In the genomic region with DNA sequence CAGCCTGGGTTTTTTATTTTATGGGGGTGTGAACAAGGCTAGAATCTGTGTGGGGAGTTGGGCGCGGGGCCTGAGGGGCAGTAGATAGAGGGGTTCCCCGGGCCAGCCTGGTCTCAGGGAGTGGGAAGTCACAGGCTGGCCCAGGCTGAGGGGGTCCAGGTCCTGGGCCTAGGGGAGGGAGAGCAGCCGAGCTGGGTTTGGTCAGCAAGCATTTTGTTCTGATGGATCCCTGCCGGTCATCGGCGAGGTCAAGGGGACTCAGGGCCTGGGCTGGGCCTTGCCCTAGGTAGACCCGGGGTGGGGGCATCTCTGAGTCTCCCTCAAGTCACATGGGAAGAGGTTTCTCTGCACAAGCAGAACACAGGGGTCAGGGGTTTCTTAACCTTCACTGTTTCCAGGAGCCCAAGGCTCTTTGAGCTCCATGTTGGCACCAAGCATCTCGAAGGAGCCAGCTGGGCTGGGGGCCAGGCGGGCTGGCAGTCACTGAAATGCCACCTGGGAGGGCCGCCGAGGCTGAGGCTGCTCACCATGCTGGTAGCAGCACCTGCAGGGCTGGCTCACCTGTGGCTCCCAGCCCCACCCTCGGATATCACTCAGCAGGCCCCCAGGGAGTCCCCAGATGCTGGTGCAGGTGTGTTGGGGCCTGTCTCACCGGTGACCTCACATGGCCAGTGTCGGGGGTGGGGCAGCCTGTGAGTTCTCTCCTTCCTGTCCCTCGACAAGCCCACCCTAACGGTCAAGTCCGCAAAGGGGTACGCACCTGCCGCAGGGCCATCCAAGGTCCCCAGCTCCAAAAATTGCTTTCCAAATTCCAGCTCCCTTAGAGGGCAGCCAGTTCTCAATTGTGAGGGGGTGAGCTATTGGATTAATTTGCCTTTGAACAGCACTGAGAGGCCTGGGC, we compare ENCODE assay signal across 11 cellular contexts. TPM values are rescaled to one million over a fixed set of nuclear protein-coding genes. Genes with fewer than 3 reads are reported as not detected.
DNase-seq lines count a peak whose midpoint lies in the region; ATAC-seq and TF ChIP-seq lines count a peak whose summit lies in the region.
"Had no signal": no experiment of that assay in that cellular context is flagged by ENCODE, and none has a peak within 500 bp of the region (broad histone marks: within the 10 kb centered on the region; RNA-seq: fewer than 3 reads in every experiment).

No MANE protein-coding gene starts in this region.

- peaks cover 0 to 2% (median 0%) of the 10 kb centered on the region in 3 experiments for H3K27me3 ChIP-seq in neuronal stem cell (ENCODE audit: control insufficient read depth in 3 of 3, insufficient read depth in 3 of 3, low read depth in 1 of 3, low read length in 3 of 3)
- H3K27me3 ChIP-seq in right atrium auricular region: no peaks in the 10 kb centered on the region

- H3K14ac ChIP-seq in neuronal stem cell (ENCODE audit: low read length): no peak overlapping the region

- H3K36me3 ChIP-seq in neuronal stem cell (replicated peaks in 1 of 2; ENCODE audit: control insufficient read depth in 2 of 2, insufficient read depth in 2 of 2, low read length in 2 of 2) (peaks cover 2 to 12% of the 10 kb centered on the region in 2 donors), right atrium auricular region (peaks cover 8% of the 10 kb centered on the region)

- no peak for TF ChIP-seq CTCF in right atrium auricular region (IDR thresholded peaks at IDR 0.05)

- H3K4me3 ChIP-seq in neuronal stem cell (ENCODE audit: low read length in 2 of 2) (no peak overlapping the region), right atrium auricular region (no peak overlapping the region)
- H3K4me3 ChIP-seq: esophagus muscularis mucosa had no signal

- peak in 1 of 2 donors; percentile 19 for ATAC-seq in activated T-cell treated with anti-CD3 and anti-CD28 coated beads, Interleukin-2, amount 50 U/mL, for 4 hours
- no peak for ATAC-seq in GM21526 (IDR thresholded peaks at IDR 0.05; ENCODE audit: low FRiP score, unreplicated experiment)

- H3K4me3 Mint-ChIP-seq in activated CD4-positive, alpha-beta memory T cell treated with anti-CD3 and anti-CD28 coated beads for 36 hours: peak overlapping the region; percentile 29
- no peak overlapping the region for H3K4me3 Mint-ChIP-seq in activated CD4-positive, alpha-beta memory T cell treated with anti-CD3 and anti-CD28 coated beads, Interleukin-2, amount 10 ng/mL, durations not matched to agents 7 days and 5 days
- no peak overlapping the region for H3K4me3 Mint-ChIP-seq in activated T-cell treated with anti-CD3 and anti-CD28 coated beads, Interleukin-2, amount 50 U/mL, for 4 hours

- H2AFZ ChIP-seq in neuronal stem cell (ENCODE audit: low read length): no peak overlapping the region

- peaks cover 33% of the 10 kb centered on the region for H3K36me3 Mint-ChIP-seq in activated CD4-positive, alpha-beta memory T cell treated with anti-CD3 and anti-CD28 coated beads for 36 hours
- H3K36me3 Mint-ChIP-seq in activated CD4-positive, alpha-beta memory T cell treated with anti-CD3 and anti-CD28 coated beads, Interleukin-2, amount 10 ng/mL, durations not matched to agents 7 days and 5 days (ENCODE audit: low read depth): peaks cover 34% of the 10 kb centered on the region
- peaks cover 21% of the 10 kb centered on the region for H3K36me3 Mint-ChIP-seq in activated T-cell treated with anti-CD3 and anti-CD28 coated beads, Interleukin-2, amount 50 U/mL, for 4 hours (ENCODE audit: insufficient read depth)
- H3K36me3 Mint-ChIP-seq: naive B cell had no signal

- H3K9ac ChIP-seq in neuronal stem cell (ENCODE audit: low read depth, low read length, poor library complexity): no peak overlapping the region

- no peaks in the 10 kb centered on the region for H3K27me3 Mint-ChIP-seq in activated CD4-positive, alpha-beta memory T cell treated with anti-CD3 and anti-CD28 coated beads for 36 hours
- H3K27me3 Mint-ChIP-seq in activated CD4-positive, alpha-beta memory T cell treated with anti-CD3 and anti-CD28 coated beads, Interleukin-2, amount 10 ng/mL, durations not matched to agents 7 days and 5 days: no peaks in the 10 kb centered on the region
- H3K27me3 Mint-ChIP-seq in activated T-cell treated with anti-CD3 and anti-CD28 coated beads, Interleukin-2, amount 50 U/mL, for 4 hours (ENCODE audit: low read depth): no peaks in the 10 kb centered on the region
- H3K27me3 Mint-ChIP-seq: naive B cell had no signal

- H3K18ac ChIP-seq in neuronal stem cell (ENCODE audit: low read length): peak overlapping the region; percentile 71

- H2BK120ac ChIP-seq in neuronal stem cell (ENCODE audit: low read depth, low read length): peak overlapping the region; percentile 41

- no CpG with 5 or more reads among the region's 20 CpGs for WGBS in neuronal stem cell (ENCODE audit: extremely low coverage in 2 of 2, insufficient read length in 2 of 2, insufficient replicate concordance in 1 of 2), 2 donors

- no peak overlapping the region for H2BK5ac ChIP-seq in neuronal stem cell (ENCODE audit: low read length)

- H3K27ac Mint-ChIP-seq in activated CD4-positive, alpha-beta memory T cell treated with anti-CD3 and anti-CD28 coated beads for 36 hours: peak overlapping the region; percentile 60
- H3K27ac Mint-ChIP-seq in activated CD4-positive, alpha-beta memory T cell treated with anti-CD3 and anti-CD28 coated beads, Interleukin-2, amount 10 ng/mL, durations not matched to agents 7 days and 5 days: no peak overlapping the region

- no peak overlapping the region for H3K4ac ChIP-seq in neuronal stem cell (ENCODE audit: low read length)

- H3K9me3 ChIP-seq in neuronal stem cell (replicated peaks in 1 of 2; ENCODE audit: control insufficient read depth in 2 of 2, insufficient read depth in 1 of 2, low read depth in 1 of 2, low read length in 2 of 2) (no peaks in the 10 kb centered on the region), right atrium auricular region (no peaks in the 10 kb centered on the region)
- H3K9me3 ChIP-seq: esophagus muscularis mucosa had no signal

- H3K4me1 ChIP-seq in neuronal stem cell (ENCODE audit: control insufficient read depth in 2 of 2, insufficient read depth in 1 of 2, low read depth in 1 of 2, low read length in 2 of 2) (peaks cover 0 to 14% of the 10 kb centered on the region in 2 donors), right atrium auricular region (no peaks in the 10 kb centered on the region)
- H3K4me1 ChIP-seq: esophagus muscularis mucosa had no signal

- no peak overlapping the region for H4K91ac ChIP-seq in neuronal stem cell (ENCODE audit: low read depth, low read length, poor library complexity)

- H4K8ac ChIP-seq in neuronal stem cell (ENCODE audit: low read depth, low read length): no peak overlapping the region

- CTCF ChIA-PET in activated CD4-positive, alpha-beta memory T cell treated with anti-CD3 and anti-CD28 coated beads for 36 hours (lab: Charles Lee): interaction anchor here (0.6 to 2.7 kb wide), 3 partner anchors 21 to 557 kb away, joined by 3 to 14 read pairs (median 4); no protein-coding TSS in a partner anchor
- CTCF ChIA-PET in activated CD4-positive, alpha-beta memory T cell treated with anti-CD3 and anti-CD28 coated beads, Interleukin-2, amount 10 ng/mL, durations not matched to agents 7 days and 5 days (lab: Charles Lee): no interaction called here

- no peak overlapping the region for H2BK12ac ChIP-seq in neuronal stem cell (ENCODE audit: low read length)

- peak overlapping the region; percentile 80 for H3K23ac ChIP-seq in neuronal stem cell (ENCODE audit: low read depth, low read length, poor library complexity)

- peaks cover 1% of the 10 kb centered on the region for H3K79me1 ChIP-seq in neuronal stem cell (ENCODE audit: low read depth, low read length)

- no peaks in the 10 kb centered on the region for H3K9me3 Mint-ChIP-seq in activated CD4-positive, alpha-beta memory T cell treated with anti-CD3 and anti-CD28 coated beads for 36 hours
- no peaks in the 10 kb centered on the region for H3K9me3 Mint-ChIP-seq in activated CD4-positive, alpha-beta memory T cell treated with anti-CD3 and anti-CD28 coated beads, Interleukin-2, amount 10 ng/mL, durations not matched to agents 7 days and 5 days
- no peaks in the 10 kb centered on the region for H3K9me3 Mint-ChIP-seq in activated T-cell treated with anti-CD3 and anti-CD28 coated beads, Interleukin-2, amount 50 U/mL, for 4 hours
- H3K9me3 Mint-ChIP-seq: naive B cell had no signal

- intact Hi-C loops in activated CD4-positive, alpha-beta memory T cell treated with anti-CD3 and anti-CD28 coated beads for 36 hours (cut with micrococcal nuclease): no loop called here

- H3K27ac ChIP-seq in neuronal stem cell (replicated peaks; ENCODE audit: low read length) (no peak overlapping the region), right atrium auricular region (no peak overlapping the region)
- H3K27ac ChIP-seq: esophagus muscularis mucosa had no signal

- H3K4me1 Mint-ChIP-seq in activated CD4-positive, alpha-beta memory T cell treated with anti-CD3 and anti-CD28 coated beads for 36 hours (ENCODE audit: low read depth): no peaks in the 10 kb centered on the region
- no peaks in the 10 kb centered on the region for H3K4me1 Mint-ChIP-seq in activated CD4-positive, alpha-beta memory T cell treated with anti-CD3 and anti-CD28 coated beads, Interleukin-2, amount 10 ng/mL, durations not matched to agents 7 days and 5 days
- H3K4me1 Mint-ChIP-seq in activated T-cell treated with anti-CD3 and anti-CD28 coated beads, Interleukin-2, amount 50 U/mL, for 4 hours (ENCODE audit: low read depth): no peaks in the 10 kb centered on the region

- DNase-seq in activated CD4-positive, alpha-beta memory T cell treated with anti-CD3 and anti-CD28 coated beads for 36 hours: peak; percentile 42
- no peak for DNase-seq in activated CD4-positive, alpha-beta memory T cell treated with anti-CD3 and anti-CD28 coated beads, Interleukin-2, amount 10 ng/mL, durations not matched to agents 7 days and 5 days
- DNase-seq in NCI-H2107 treated with DMSO at 0.1 percent for 48 hours (lab: John Stamatoyannopoulos, UW; ENCODE audit: unreplicated experiment) (peak; percentile 45), neuronal stem cell (ENCODE audit: low spot score) (no peak), SIG-M5 (lab: John Stamatoyannopoulos, UW) (no peak), right atrium auricular region (ENCODE audit: low spot score) (no peak)
- DNase-seq in activated T-cell treated with anti-CD3 and anti-CD28 coated beads, Interleukin-2, amount 50 U/mL, for 4 hours: peak; percentile 30
- DNase-seq: aorta, naive B cell had no signal

- H2BK15ac ChIP-seq in neuronal stem cell (ENCODE audit: low read length): peak overlapping the region; percentile 37

- no peak overlapping the region for H3K4me2 ChIP-seq in neuronal stem cell (ENCODE audit: insufficient read depth, low read length, poor library complexity, severe bottlenecking)

- POLR2A ChIA-PET in activated CD4-positive, alpha-beta memory T cell treated with anti-CD3 and anti-CD28 coated beads for 36 hours (lab: Charles Lee): interaction anchor here (1.2 kb wide), 1 partner anchor 10 kb away, joined by 3 read pairs; no protein-coding TSS in a partner anchor
- POLR2A ChIA-PET in activated CD4-positive, alpha-beta memory T cell treated with anti-CD3 and anti-CD28 coated beads, Interleukin-2, amount 10 ng/mL, durations not matched to agents 7 days and 5 days (lab: Charles Lee): interaction anchor here (0.7 to 1.4 kb wide), 5 partner anchors 8 to 141 kb away, joined by 3 to 8 read pairs (median 5); a partner anchor contains a TSS

- H2AK5ac ChIP-seq in neuronal stem cell (ENCODE audit: low read depth, low read length): peak overlapping the region; percentile 60

RNA-seq across cellular contexts. Expression of a gene that starts 41.0 kb away (rescaled TPM):
- total RNA-seq in activated CD4-positive, alpha-beta memory T cell treated with anti-CD3 and anti-CD28 coated beads for 36 hours: 100 to 1,000 TPM; 262 TPM
- 100 to 1,000 TPM; 178 to 187 TPM for total RNA-seq in activated CD4-positive, alpha-beta memory T cell treated with anti-CD3 and anti-CD28 coated beads, Interleukin-2, amount 10 ng/mL, durations not matched to agents 7 days and 5 days
- 100 to 1,000 TPM; 814 to 984 (median 886) TPM for total RNA-seq in activated T-cell treated with anti-CD3 and anti-CD28 coated beads, Interleukin-2, amount 50 U/mL, for 4 hours
- polyA plus RNA-seq in neuronal stem cell (2013, experiment 1 of 2): 18.4 TPM
- 18.6 TPM for polyA plus RNA-seq in neuronal stem cell (2013, experiment 2 of 2)
- 10 to 100 TPM in 1 of 2 donors, 1 to 10 TPM in 1; 5.8 to 12.8 TPM for total RNA-seq in right atrium auricular region

Comparison
In these comparisons a context has a peak if more than half of its experiments do, and no peak if none do; other contexts are left out.
1. DNase-seq: peak in activated CD4-positive, alpha-beta memory T cell treated with anti-CD3 and anti-CD28 coated beads for 36 hours (single experiment), NCI-H2107 treated with DMSO at 0.1 percent for 48 hours (single experiment) and activated T-cell treated with anti-CD3 and anti-CD28 coated beads, Interleukin-2, amount 50 U/mL, for 4 hours (single experiment); none in activated CD4-positive, alpha-beta memory T cell treated with anti-CD3 and anti-CD28 coated beads, Interleukin-2, amount 10 ng/mL, durations not matched to agents 7 days and 5 days (single experiment), neuronal stem cell (single experiment), SIG-M5 (single experiment) and right atrium auricular region (single experiment).
2. RNA of a gene that starts 41.0 kb away (total RNA-seq): 814 to 984 TPM in activated T-cell treated with anti-CD3 and anti-CD28 coated beads, Interleukin-2, amount 50 U/mL, for 4 hours, 262 TPM in activated CD4-positive, alpha-beta memory T cell treated with anti-CD3 and anti-CD28 coated beads for 36 hours and 178 to 187 TPM in activated CD4-positive, alpha-beta memory T cell treated with anti-CD3 and anti-CD28 coated beads, Interleukin-2, amount 10 ng/mL, durations not matched to agents 7 days and 5 days; 5.8 to 12.8 TPM in right atrium auricular region; every median in the first group is over 10 times any median in the second.